Comparison of ENCODE assay signal across 22 cellular contexts in the genomic region with DNA sequence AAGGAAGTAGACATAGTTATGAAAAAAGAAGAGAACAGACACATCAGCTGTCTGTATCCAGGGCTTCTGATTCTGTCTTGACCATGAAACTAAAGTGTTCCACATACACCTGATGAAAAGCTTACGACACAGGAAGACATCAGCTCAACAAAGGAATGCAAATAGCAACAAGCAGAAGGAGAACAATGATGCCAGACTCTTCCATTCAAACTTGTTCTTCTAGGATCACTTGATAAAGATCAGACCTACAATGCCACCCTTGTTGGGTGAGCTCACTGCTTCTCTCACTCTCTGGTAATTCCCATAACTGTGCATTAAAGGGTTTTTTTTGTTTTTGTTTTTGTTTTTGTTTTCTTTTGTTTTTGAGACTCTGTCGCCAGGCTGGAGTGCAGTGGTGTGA. TPM values are rescaled to one million over a fixed set of nuclear protein-coding genes. Genes with fewer than 3 reads are reported as not detected.
"Had no signal": no experiment of that assay in that cellular context is flagged by ENCODE, and none has a peak within 500 bp of the region (broad histone marks: within the 10 kb centered on the region; RNA-seq: fewer than 3 reads in every experiment).

No MANE protein-coding gene starts in this region.

- H3K9me3 Mint-ChIP-seq: activated naive CD4-positive, alpha-beta T cell treated with anti-CD3 and anti-CD28 coated beads, Interleukin-2, amount 50 U/mL, for 24 hours; central memory CD8-positive, alpha-beta T cell; T-helper 1 cell treated with Interleukin-12 subunit alpha and Interleukin-12 subunit beta and Interleukin-4 antibody, amounts not matched to agents 30 μg/mL and 1 μg/mL, for 36 hours; WTC11 had no signal

- H3K27ac Mint-ChIP-seq: activated CD8-positive, alpha-beta T cell treated with anti-CD3 and anti-CD28 coated beads, Interleukin-2, amount 10 ng/mL, durations not matched to agents 7 days and 5 days; activated naive CD4-positive, alpha-beta T cell treated with anti-CD3 and anti-CD28 coated beads, Interleukin-2, amount 50 U/mL, for 24 hours; T-helper 1 cell treated with Interleukin-12 subunit alpha and Interleukin-12 subunit beta and Interleukin-4 antibody, amounts not matched to agents 30 μg/mL and 1 μg/mL, for 36 hours; WTC11 had no signal

- H3K27ac ChIP-seq: ascending aorta, body of pancreas, SJSA1 had no signal

- H3K4me3 ChIP-seq: ascending aorta, body of pancreas, SJSA1 had no signal

- H3K36me3 ChIP-seq: ascending aorta, SJSA1 had no signal

- H3K4me1 Mint-ChIP-seq: activated naive CD4-positive, alpha-beta T cell treated with anti-CD3 and anti-CD28 coated beads, Interleukin-2, amount 50 U/mL, for 24 hours; central memory CD8-positive, alpha-beta T cell had no signal

- DNase-seq: activated CD4-positive, alpha-beta T cell treated with anti-CD3 and anti-CD28 coated beads for 48 hours; activated CD4-positive, alpha-beta T cell treated with anti-CD3 and anti-CD28 coated beads, Interleukin-2, amount 50 U/mL, for 4 hours; activated CD4-positive, CD25-positive, alpha-beta regulatory T cell treated with anti-CD3 and anti-CD28 coated beads, Interleukin-2, amount 50 U/mL, for 72 hours; activated CD8-positive, alpha-beta memory T cell treated with anti-CD3 and anti-CD28 coated beads, Interleukin-2, amount 50 U/mL, for 48 hours; activated CD8-positive, alpha-beta T cell treated with anti-CD3 and anti-CD28 coated beads, Interleukin-2, amount 10 ng/mL, durations not matched to agents 7 days and 5 days; activated T-cell treated with anti-CD3 and anti-CD28 coated beads, Interleukin-2, amount 50 U/mL, for 1 hour; body of pancreas; Kasumi-1; KBM-7; NCI-H1092; NCI-H1417; NCI-H1930; NCI-H510A treated with DMSO at 0.1 percent for 48 hours; NCI-H69; RPMI8226 had no signal

- H3K9me3 ChIP-seq: ascending aorta, body of pancreas, SJSA1 had no signal

- H3K4me1 ChIP-seq: ascending aorta, SJSA1 had no signal

- H3K36me3 Mint-ChIP-seq: WTC11 had no signal

- ATAC-seq: activated CD8-positive, alpha-beta T cell treated with anti-CD3 and anti-CD28 coated beads, Interleukin-2, amount 10 ng/mL, durations not matched to agents 7 days and 5 days; body of pancreas; Right ventricle myocardium inferior; WTC11 had no signal

- H3K4me3 Mint-ChIP-seq: activated CD8-positive, alpha-beta T cell treated with anti-CD3 and anti-CD28 coated beads, Interleukin-2, amount 10 ng/mL, durations not matched to agents 7 days and 5 days; activated naive CD4-positive, alpha-beta T cell treated with anti-CD3 and anti-CD28 coated beads, Interleukin-2, amount 50 U/mL, for 24 hours; central memory CD8-positive, alpha-beta T cell; T-helper 1 cell treated with Interleukin-12 subunit alpha and Interleukin-12 subunit beta and Interleukin-4 antibody, amounts not matched to agents 30 μg/mL and 1 μg/mL, for 36 hours; WTC11 had no signal

- H3K27me3 ChIP-seq: ascending aorta, body of pancreas had no signal

RNA-seq across cellular contexts. Expression of a gene that starts 49.7 kb away (rescaled TPM):
- total RNA-seq: SJSA1 had no signal
